In the genomic region with DNA sequence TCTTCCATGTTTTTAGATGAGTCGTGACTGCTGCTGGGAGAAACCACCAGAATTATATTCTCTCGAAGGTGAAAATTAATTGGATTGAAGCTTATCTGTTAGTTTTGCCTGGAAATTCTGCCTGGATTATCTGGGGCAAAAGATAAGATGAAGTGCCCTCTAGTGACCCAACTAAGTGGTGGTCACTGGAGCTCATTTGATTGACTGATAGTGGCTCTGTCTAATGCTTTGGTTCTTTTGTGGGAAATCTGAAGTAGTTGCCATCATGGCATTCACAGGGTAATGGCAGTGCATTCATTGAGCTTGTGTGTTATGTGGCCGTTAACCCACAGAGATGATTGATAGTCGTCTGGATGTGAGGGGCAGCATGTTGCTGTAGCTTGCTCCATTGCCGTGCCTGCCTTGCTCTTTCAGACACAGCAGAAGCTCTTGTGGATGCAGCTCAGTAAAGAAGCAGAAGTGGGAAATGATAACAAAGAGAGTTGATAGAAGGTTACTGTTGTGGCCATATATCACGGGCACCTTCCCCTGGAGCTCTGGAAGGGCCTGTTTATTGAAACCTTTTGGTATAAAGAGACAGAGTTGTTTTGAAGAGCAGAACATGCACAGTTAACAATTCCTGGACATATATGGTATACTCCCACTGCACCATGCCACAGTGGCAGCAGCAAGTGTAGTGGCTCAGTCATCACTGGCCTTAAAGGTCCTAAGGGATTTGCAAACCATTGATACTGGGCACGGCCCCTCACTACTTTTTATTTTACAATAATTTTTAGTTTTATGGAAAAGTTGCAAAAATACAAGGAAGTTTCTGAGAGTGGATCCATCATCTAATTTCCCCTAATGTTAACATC, we compare ENCODE assay signal across 10 cellular contexts. TPM values are rescaled to one million over a fixed set of nuclear protein-coding genes. Genes with fewer than 3 reads are reported as not detected.
DNase-seq lines count a peak whose midpoint lies in the region; ATAC-seq, FAIRE-seq and TF ChIP-seq lines count a peak whose summit lies in the region.
"Had no signal": no experiment of that assay in that cellular context is flagged by ENCODE, and none has a peak within 500 bp of the region (broad histone marks: within the 10 kb centered on the region; RNA-seq: fewer than 3 reads in every experiment).

No MANE protein-coding gene starts in this region.

- CTCF ChIA-PET in HCT116 (lab: Charles Lee) = interaction anchor here (0.6 to 2.8 kb wide), 12 partner anchors 10 to 167 kb away, joined by 3 to 141 read pairs (median 4); no protein-coding TSS in a partner anchor

- no peak overlapping the region for H2AFZ ChIP-seq in HCT116 (ENCODE audit: low read depth, low read length, poor library complexity, severe bottlenecking)

- no peaks in the 10 kb centered on the region for H3K27me3 ChIP-seq in HCT116 (ENCODE audit: insufficient read depth, low read length)
- H3K27me3 ChIP-seq in WERI-Rb-1 (ENCODE audit: insufficient read depth, low read depth, severe bottlenecking) = no peaks in the 10 kb centered on the region
- H3K27me3 ChIP-seq: neutrophil had no signal

- H3K27ac ChIP-seq in HCT116 (ENCODE audit: low read depth, low read length) = no peak overlapping the region
- no peak overlapping the region for H3K27ac ChIP-seq in WERI-Rb-1
- no peak overlapping the region for H3K27ac ChIP-seq in kidney (ENCODE audit: low read depth in 2 of 2, low read length in 2 of 2)
- H3K27ac ChIP-seq: neutrophil had no signal

- H3K9me3 ChIP-seq in HCT116 (ENCODE audit: control insufficient read depth in 1 of 2, insufficient read depth in 1 of 2, low read depth in 1 of 2, low read length in 2 of 2) = no peaks in the 10 kb centered on the region
- no peaks in the 10 kb centered on the region for H3K9me3 ChIP-seq in WERI-Rb-1 (ENCODE audit: severe bottlenecking)
- H3K9me3 ChIP-seq in kidney (ENCODE audit: control insufficient read depth in 1 of 2, low read length in 2 of 2) = no peaks in the 10 kb centered on the region
- H3K9me3 ChIP-seq: neutrophil had no signal

- intact Hi-C loops in HCT116 (cut with micrococcal nuclease) = loop anchor here (1.0 kb wide), 1 partner anchor 168 kb away; no protein-coding TSS in a partner anchor
- intact Hi-C loops in kidney (cut with DNase I) = no loop called here

- peaks cover 4 to 12% of the 10 kb centered on the region in 2 experiments; a peak in 2 of 4 replicates for H3K4me1 ChIP-seq in HCT116 (ENCODE audit: control insufficient read depth in 1 of 2, insufficient read depth in 2 of 2, low read length in 2 of 2)
- H3K4me1 ChIP-seq in kidney (ENCODE audit: control insufficient read depth in 1 of 2, insufficient read depth in 1 of 2, low read depth in 1 of 2, low read length in 2 of 2) = no peaks in the 10 kb centered on the region

- ATAC-seq in HCT116 = peak; percentile 70
- ATAC-seq in GM19324 (IDR thresholded peaks at IDR 0.05; ENCODE audit: low FRiP score, unreplicated experiment) = no peak
- ATAC-seq in HG03520 (IDR thresholded peaks at IDR 0.05; ENCODE audit: unreplicated experiment) = no peak

- peak; percentile 44 for TF ChIP-seq RAD21 in HCT116 (IDR thresholded peaks at IDR 0.05; ENCODE audit: low read depth)

- H3K4me3 ChIP-seq in HCT116 (replicated peaks in 1 of 2; ENCODE audit: low read depth in 1 of 2, low read length in 2 of 2) (no peak overlapping the region), WERI-Rb-1 (ENCODE audit: low read depth, low read length) (no peak overlapping the region), kidney (ENCODE audit: low read length in 2 of 2) (no peak overlapping the region)

- TF ChIP-seq POLR2A in HCT116 (IDR thresholded peaks at IDR 0.05; ENCODE audit: borderline replicate concordance, extremely low read depth, insufficient read depth, insufficient read length) = no peak
- TF ChIP-seq POLR2A in GM12892 (IDR thresholded peaks at IDR 0.05; ENCODE audit: low read depth, low read length) = no peak

- no peaks in the 10 kb centered on the region for H4K20me1 ChIP-seq in HCT116 (ENCODE audit: insufficient read depth)

- RAD21 ChIA-PET in HCT116 (lab: Charles Lee; ENCODE audit: low non-redundant PET in 1 of 2, low total read pairs in 2 of 2, uncharacterized antibody in 2 of 2, unreplicated experiment in 2 of 2) = interaction anchor here (1.2 to 1.3 kb wide), 2 partner anchors 168 kb away, joined by 8 to 11 read pairs; no protein-coding TSS in a partner anchor

- no peak overlapping the region for H3K9ac ChIP-seq in HCT116 (ENCODE audit: low read length)
- H3K9ac ChIP-seq in kidney (ENCODE audit: low read length in 2 of 2) = no peak overlapping the region

- POLR2A ChIA-PET in HCT116 (lab: Charles Lee) = interaction anchor here (0.7 kb wide), 1 partner anchor 168 kb away, joined by 4 read pairs; no protein-coding TSS in a partner anchor

- no peaks in the 10 kb centered on the region for H3K36me3 ChIP-seq in HCT116 (ENCODE audit: control insufficient read depth in 1 of 2, insufficient read depth in 2 of 2, low read length in 2 of 2)
- H3K36me3 ChIP-seq in WERI-Rb-1 = peaks cover 21% of the 10 kb centered on the region
- H3K36me3 ChIP-seq in kidney (ENCODE audit: control insufficient read depth in 1 of 2, insufficient read depth in 2 of 2, low read length in 2 of 2) = no peaks in the 10 kb centered on the region
- H3K36me3 ChIP-seq: neutrophil had no signal

- H3K4me2 ChIP-seq in HCT116 (ENCODE audit: low read length) = no peak overlapping the region

- DNase-seq in A172 (ENCODE audit: low spot score) (peak; percentile 37), HCT116 (ENCODE audit: low read depth, low spot score) (no peak), WERI-Rb-1 (peak; percentile 13), kidney (no peak), NCI-H128 (lab: John Stamatoyannopoulos, UW; ENCODE audit: unreplicated experiment) (no peak), GM12892 (ENCODE audit: insufficient read length) (no peak)

- no TSS peak for BruUV-seq in HCT116 (replicated peaks; lab: Mats Ljungman, UMichigan)

- no peaks in the 10 kb centered on the region for H3K79me2 ChIP-seq in HCT116 (ENCODE audit: insufficient read depth, low read length)

- FAIRE-seq in kidney (lab: Jason Lieb, UNC) (no peak), GM12892 (lab: Jason Lieb, UNC) (no peak)

- TF ChIP-seq CTCF in HCT116 (IDR thresholded peaks at IDR 0.05 in 2 of 3, conservative IDR thresholded peaks at IDR 0.05 in 1 of 3; ENCODE audit: borderline replicate concordance in 1 of 3, insufficient read depth in 1 of 3, low read depth in 2 of 3, low read length in 2 of 3) = peak; percentile 22 to 54 (median 49); a peak in 5 of 6 replicates
- TF ChIP-seq CTCF in WERI-Rb-1 (IDR thresholded peaks at IDR 0.05; ENCODE audit: low read depth, low read length) = peak; percentile 55; the same call in 1 of the 2 replicates
- TF ChIP-seq CTCF in kidney (IDR thresholded peaks at IDR 0.05; ENCODE audit: borderline replicate concordance, extremely low read depth, insufficient read depth) = peak; percentile 27

- no peaks in the 10 kb centered on the region for H3K9me2 ChIP-seq in HCT116 (ENCODE audit: insufficient read depth)

TF ChIP-seq in HCT116, 20 proteins besides CTCF, POLR2A, EP300 and RAD21:
- TF ChIP-seq EZH2phosphoT487 (IDR thresholded peaks at IDR 0.05; ENCODE audit: borderline replicate concordance) (no peak), TCF7L2 (IDR thresholded peaks at IDR 0.05; ENCODE audit: borderline replicate concordance, extremely low read depth, insufficient read depth, insufficient read length) (no peak), ZNF274 (IDR thresholded peaks at IDR 0.05; ENCODE audit: low read depth, low read length) (no peak)

RNA-seq across cellular contexts. Expression of gene CXADR, which starts 42.0 kb away (rescaled TPM):
- total RNA-seq in A172 (2014; rRNA removed; shearing (Covaris generic)) = 4.3 and 5.3 TPM in 2 replicates
- total RNA-seq in HCT116 (2021; ENCODE audit: unreplicated experiment) (21.6 TPM), kidney (34.4 TPM)
- 10.3 and 10.8 TPM in 2 replicates for polyA plus RNA-seq in HCT116 (2012)
- polyA plus RNA-seq in kidney (ENCODE audit: insufficient read depth, low read depth, low replicate concordance) = 5.2 TPM
- polyA plus RNA-seq in GM12892 (2012; ENCODE audit: missing spikeins) = 0.17 TPM
- polyA plus RNA-seq: IgD-negative memory B cell had no signal

RNA-seq across cellular contexts. Expression of gene BTG3, which starts 57.9 kb away (rescaled TPM):
- total RNA-seq in A172 (2014; rRNA removed; shearing (Covaris generic)) = 41.8 and 58.7 TPM in 2 replicates
- total RNA-seq in HCT116 (2021; ENCODE audit: unreplicated experiment) (67.1 TPM), kidney (27.4 TPM)
- polyA plus RNA-seq in HCT116 (2012) = 33.7 and 40.9 TPM in 2 replicates
- 28.9 TPM for polyA plus RNA-seq in kidney (ENCODE audit: insufficient read depth, low read depth, low replicate concordance)
- 47.4 TPM for polyA plus RNA-seq in GM12892 (2012; ENCODE audit: missing spikeins)

Comparison
In these comparisons a context has a peak if more than half of its experiments do, and no peak if none do; other contexts are left out.
1. DNase-seq: peak in A172 (single experiment) and WERI-Rb-1 (single experiment); none in HCT116 (single experiment), kidney (single experiment), NCI-H128 (single experiment) and GM12892 (single experiment).
2. Peak in every context shown above with its lines, with median percentiles within 50 percentile points of each other: CTCF ChIP-seq.